1 cellular context compared by ENCODE assay signal in genomic region chr4:48896845-48897244, GRCh38.
TF ChIP-seq lines count a peak whose summit lies in the region.

No MANE protein-coding gene starts in this region.

TF ChIP-seq in GM12878, 131 proteins besides CTCF, POLR2A, EP300 and RAD21:
- TF ChIP-seq SMC3 (IDR thresholded peaks at IDR 0.05; ENCODE audit: borderline replicate concordance, low read length) (no peak), PAX8 (IDR thresholded peaks at IDR 0.05) (no peak), PAX5 (IDR thresholded peaks at IDR 0.05; ENCODE audit: borderline replicate concordance, low read depth, low read length) (no peak), E4F1 (IDR thresholded peaks at IDR 0.05; ENCODE audit: borderline replicate concordance, partially characterized antibody) (no peak)
